In the genomic region with DNA sequence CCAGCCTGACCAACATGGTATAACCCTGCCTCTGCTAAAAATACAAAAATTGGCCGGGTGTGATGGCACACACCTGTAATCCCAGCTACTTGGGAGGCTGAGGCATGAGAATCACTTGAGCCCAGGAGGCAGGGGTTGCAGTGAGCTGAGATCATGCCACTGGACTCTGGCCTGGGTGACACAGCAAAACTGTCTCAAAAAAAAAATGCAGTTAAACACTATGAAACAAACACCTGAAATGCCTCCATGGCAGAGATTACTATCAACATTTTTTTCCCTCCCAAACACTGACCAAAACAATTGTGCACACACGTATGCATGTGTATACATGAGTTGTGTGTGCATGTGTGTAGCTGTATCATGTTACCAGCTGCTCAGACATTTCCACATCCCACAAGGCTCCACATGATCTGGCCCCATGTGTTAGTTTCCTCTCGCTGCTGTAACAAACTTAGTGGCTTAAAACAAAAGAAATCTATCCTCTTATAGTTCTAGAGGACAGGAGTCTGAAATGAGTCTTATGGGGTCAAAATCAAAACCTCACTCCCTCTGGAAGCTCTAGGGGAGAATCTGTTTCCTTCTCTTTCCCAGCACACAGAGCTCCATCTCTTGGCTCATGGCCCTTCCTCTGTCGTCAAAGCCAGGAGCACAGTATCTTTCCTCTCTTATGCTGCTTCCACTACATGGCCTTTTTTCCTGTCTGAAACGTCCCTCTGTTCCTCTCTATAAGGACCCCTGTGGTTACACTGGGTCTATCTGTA, we compare ENCODE assay signal across 21 cellular contexts.
"Had no signal": no experiment of that assay in that cellular context is flagged by ENCODE, and none has a peak within 500 bp of the region (broad histone marks: within the 10 kb centered on the region; RNA-seq: fewer than 3 reads in every experiment).

No MANE protein-coding gene starts in this region.

- H3K27me3 Mint-ChIP-seq: central memory CD8-positive, alpha-beta T cell; memory B cell; natural killer cell treated with Interleukin-12 subunit alpha and Interleukin-12 subunit beta and Interleukin-15 and Interleukin-18, amount 100 ng/mL, for 72 hours; stimulated activated naive B cell treated with anti-CD40 and anti-IgM and Interleukin-4, amounts not matched to agents 10 μg/mL and 1 μg/mL and 100 μg/mL, for 72 hours had no signal

- H3K27ac Mint-ChIP-seq: endodermal cell; memory B cell; stimulated activated naive B cell treated with anti-CD40 and anti-IgM and Interleukin-4, amounts not matched to agents 10 μg/mL and 1 μg/mL and 100 μg/mL, for 72 hours had no signal

- H3K4me3 Mint-ChIP-seq: central memory CD8-positive, alpha-beta T cell; endodermal cell; memory B cell; natural killer cell treated with Interleukin-12 subunit alpha and Interleukin-12 subunit beta and Interleukin-15 and Interleukin-18, amount 100 ng/mL, for 72 hours; stimulated activated naive B cell treated with anti-CD40 and anti-IgM and Interleukin-4, amounts not matched to agents 10 μg/mL and 1 μg/mL and 100 μg/mL, for 72 hours had no signal

- H3K27ac ChIP-seq: coronary artery, esophagus squamous epithelium, heart left ventricle, parathyroid adenoma, transverse colon, WERI-Rb-1 had no signal

- H3K27me3 ChIP-seq: esophagus squamous epithelium, heart left ventricle, transverse colon had no signal

- H3K9me3 ChIP-seq: esophagus squamous epithelium, transverse colon had no signal

- H3K4me1 ChIP-seq: esophagus squamous epithelium, heart left ventricle, parathyroid adenoma, transverse colon had no signal

- H3K36me3 ChIP-seq: transverse colon, WERI-Rb-1 had no signal

- H3K4me3 ChIP-seq: coronary artery, esophagus squamous epithelium, heart left ventricle, smooth muscle cell, transverse colon had no signal

- H3K9me3 Mint-ChIP-seq: central memory CD8-positive, alpha-beta T cell; memory B cell; natural killer cell treated with Interleukin-12 subunit alpha and Interleukin-12 subunit beta and Interleukin-15 and Interleukin-18, amount 100 ng/mL, for 72 hours; stimulated activated naive B cell treated with anti-CD40 and anti-IgM and Interleukin-4, amounts not matched to agents 10 μg/mL and 1 μg/mL and 100 μg/mL, for 72 hours had no signal

- DNase-seq: activated CD4-positive, alpha-beta T cell treated with anti-CD3 and anti-CD28 coated beads, Interleukin-2, amount 50 U/mL, for 4 hours; activated CD4-positive, CD25-positive, alpha-beta regulatory T cell treated with anti-CD3 and anti-CD28 coated beads, Interleukin-2, amount 50 U/mL, for 72 hours; activated gamma-delta T cell; activated naive CD4-positive, alpha-beta T cell treated with anti-CD3 and anti-CD28 coated beads, Interleukin-2, amount 50 U/mL, for 16 hours; endodermal cell; esophagus squamous epithelium; heart left ventricle; islet precursor cell; left cardiac atrium; stimulated activated CD4-positive, alpha-beta T cell treated with anti-CD3 and anti-CD28 coated beads, Interleukin-15, amount 100 ng/mL, for 24 hours; stimulated activated naive B cell treated with anti-CD40 and anti-IgM and Interleukin-4, amounts not matched to agents 10 μg/mL and 1 μg/mL and 100 μg/mL, for 72 hours; SW 1271; transverse colon; WERI-Rb-1 had no signal

- H3K36me3 Mint-ChIP-seq: natural killer cell treated with Interleukin-12 subunit alpha and Interleukin-12 subunit beta and Interleukin-15 and Interleukin-18, amount 100 ng/mL, for 72 hours had no signal

- ATAC-seq: left cardiac atrium; natural killer cell treated with Interleukin-12 subunit alpha and Interleukin-12 subunit beta and Interleukin-15 and Interleukin-18, amount 100 ng/mL, for 72 hours; sciatic nerve; stimulated activated naive B cell treated with anti-CD40 and anti-IgM and Interleukin-4, amounts not matched to agents 10 μg/mL and 1 μg/mL and 100 μg/mL, for 72 hours had no signal
